Comparison of ENCODE assay signal across 1 cellular context in the genomic region with DNA sequence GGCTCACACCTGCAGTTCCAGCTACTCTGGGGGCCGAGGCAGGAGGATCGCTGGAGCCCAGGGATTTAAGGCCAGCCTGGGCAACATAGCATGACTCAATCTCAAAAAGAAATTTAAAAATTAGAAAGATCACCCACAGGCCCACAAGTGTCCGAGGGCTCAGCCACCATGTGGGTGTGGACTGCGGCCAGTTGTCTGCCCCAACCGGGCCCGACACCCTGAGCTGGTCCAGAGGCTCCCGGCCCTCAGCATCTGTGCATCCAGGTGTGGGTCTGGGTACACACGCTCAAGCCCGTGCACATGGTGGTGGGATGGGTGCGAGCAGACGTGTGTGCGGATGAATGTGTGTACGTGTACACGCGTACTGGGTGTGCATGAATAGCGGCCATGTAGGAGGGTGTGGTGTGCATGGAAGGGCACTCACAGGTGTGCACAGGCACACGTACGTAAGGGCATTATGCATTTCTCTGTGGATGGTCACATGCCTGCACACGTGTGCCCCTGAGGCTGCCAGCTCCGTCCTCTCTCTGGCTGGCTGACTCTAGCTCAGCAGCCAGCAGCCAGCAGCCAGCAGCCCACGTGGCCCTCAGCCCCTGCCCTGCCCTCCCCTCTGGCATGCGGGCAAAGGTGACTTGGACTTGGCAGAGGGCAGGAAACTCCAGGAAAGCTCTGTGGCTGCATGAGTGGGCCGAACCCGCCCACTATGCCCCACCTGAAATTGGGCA.
TF ChIP-seq lines count a peak whose summit lies in the region.

No MANE protein-coding gene starts in this region.

TF ChIP-seq in K562, 482 proteins besides CTCF, POLR2A, EP300 and RAD21:
- TF ChIP-seq FOXP1 (CRISPR knock-in tag; IDR thresholded peaks at IDR 0.05), result no peak
- TF ChIP-seq ZNF174 (CRISPR knock-in tag; IDR thresholded peaks at IDR 0.05), result no peak
- no peak for TF ChIP-seq TRIM24 (IDR thresholded peaks at IDR 0.05)
- TF ChIP-seq ZNF707 (CRISPR knock-in tag; conservative IDR thresholded peaks at IDR 0.05), result no peak
- no peak for TF ChIP-seq EGR1 (conservative IDR thresholded peaks at IDR 0.05)
- TF ChIP-seq IRF2 (CRISPR knock-in tag; IDR thresholded peaks at IDR 0.05), result no peak
- no peak for TF ChIP-seq ZNF165 (CRISPR knock-in tag; IDR thresholded peaks at IDR 0.05; ENCODE audit: borderline replicate concordance)
- TF ChIP-seq MECOM (CRISPR knock-in tag; IDR thresholded peaks at IDR 0.05), result no peak
- TF ChIP-seq EHMT2 (IDR thresholded peaks at IDR 0.05), result no peak
- TF ChIP-seq KDM1A (IDR thresholded peaks at IDR 0.05), result 0 out of 4 replicates have a peak, but pooled peaks of 1 of the 2 experiments have one; percentile 7
- TF ChIP-seq POLR2G (IDR thresholded peaks at IDR 0.05; ENCODE audit: low read depth, low read length), result peak; percentile 11; the same call in 1 of the 2 replicates
- TF ChIP-seq FOSL1 (tag; conservative IDR thresholded peaks at IDR 0.05), result no peak
- no peak for TF ChIP-seq ATF3 (IDR thresholded peaks at IDR 0.05)
- TF ChIP-seq ATF3 (CRISPR knock-in tag; conservative IDR thresholded peaks at IDR 0.05), result no peak
- TF ChIP-seq, protein P1, sequence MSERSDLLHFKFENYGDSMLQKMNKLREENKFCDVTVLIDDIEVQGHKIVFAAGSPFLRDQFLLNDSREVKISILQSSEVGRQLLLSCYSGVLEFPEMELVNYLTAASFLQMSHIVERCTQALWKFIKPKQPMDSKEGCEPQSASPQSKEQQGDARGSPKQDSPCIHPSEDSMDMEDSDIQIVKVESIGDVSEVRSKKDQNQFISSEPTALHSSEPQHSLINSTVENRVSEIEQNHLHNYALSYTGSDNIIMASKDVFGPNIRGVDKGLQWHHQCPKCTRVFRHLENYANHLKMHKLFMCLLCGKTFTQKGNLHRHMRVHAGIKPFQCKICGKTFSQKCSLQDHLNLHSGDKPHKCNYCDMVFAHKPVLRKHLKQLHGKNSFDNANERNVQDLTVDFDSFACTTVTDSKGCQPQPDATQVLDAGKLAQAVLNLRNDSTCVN (CRISPR knock-in tag; IDR thresholded peaks at IDR 0.05), result no peak
- no peak for TF ChIP-seq ZBTB8A (IDR thresholded peaks at IDR 0.05; ENCODE audit: partially characterized antibody)
- no peak for TF ChIP-seq MEIS2 (IDR thresholded peaks at IDR 0.05; ENCODE audit: partially characterized antibody)
